24 cellular contexts compared by ENCODE assay signal in the genomic region with DNA sequence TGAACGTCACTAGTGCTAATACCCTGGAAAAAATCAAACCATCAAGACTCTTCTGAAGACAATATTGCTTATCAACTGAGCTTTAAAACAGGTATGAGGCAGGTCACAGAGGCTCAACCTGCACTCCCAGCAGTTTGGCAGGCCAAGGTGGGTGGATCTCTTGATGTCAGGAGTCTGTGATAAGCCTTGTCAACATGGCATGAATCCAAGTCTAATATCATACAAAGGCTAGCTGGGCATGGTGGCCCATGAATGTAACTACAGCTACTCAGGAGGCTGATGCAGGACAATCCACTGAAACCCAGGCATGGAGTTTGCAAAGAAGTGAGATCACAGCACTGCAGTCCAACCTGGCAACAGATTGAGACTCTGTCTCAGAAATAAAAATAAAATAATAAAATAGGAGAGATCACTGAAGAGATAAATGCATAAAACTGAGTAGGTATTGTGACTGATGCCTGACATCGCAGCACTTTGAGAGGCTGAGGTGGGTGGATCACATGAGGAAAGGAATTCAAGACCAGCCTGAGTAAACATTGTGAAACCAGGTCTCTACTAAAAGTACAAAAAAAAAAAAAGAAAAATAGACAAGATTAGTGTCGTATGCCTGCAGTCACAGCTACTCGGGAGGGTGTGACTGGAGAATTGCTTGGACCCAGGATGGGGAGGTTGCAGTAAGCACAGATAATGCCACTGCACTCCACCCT.
DNase-seq lines count a peak whose midpoint lies in the region; ATAC-seq, FAIRE-seq and TF ChIP-seq lines count a peak whose summit lies in the region.
"Had no signal": no experiment of that assay in that cellular context is flagged by ENCODE, and none has a peak within 500 bp of the region (broad histone marks: within the 10 kb centered on the region; RNA-seq: fewer than 3 reads in every experiment).

No MANE protein-coding gene starts in this region.

- no peak for ATAC-seq in HG02759 (IDR thresholded peaks at IDR 0.05; ENCODE audit: unreplicated experiment)
- ATAC-seq: HCT116 had no signal

- peak in 1 of 2 donors; percentile 25 for TF ChIP-seq RAD21 in liver (IDR thresholded peaks at IDR 0.05)

- peak; percentile 52 for DNase-seq in LoVo (ENCODE audit: low spot score)
- peak; percentile 37 for DNase-seq in bronchial epithelial cell (ENCODE audit: low read depth)
- DNase-seq in small intestine, result peak; percentile 82
- no peak for DNase-seq in frontal cortex (ENCODE audit: low spot score in 2 of 2)
- DNase-seq in NCI-H2029 (lab: John Stamatoyannopoulos, UW), result no peak
- no peak for DNase-seq in effector memory CD4-positive, alpha-beta T cell
- DNase-seq: ACHN; BE2C; C1 segment of cervical spinal cord; Caco-2; CD4-positive, alpha-beta T cell; DMS153; DMS79; GDM1; GOT3; H7; HFFc6 had no signal

- 26% methylated on average over 4 of the region's 4 CpGs for WGBS in liver
- 14 to 51% methylated on average over 4 of the region's 4 CpGs; no CpG with 5 or more reads in 1 of the 3 donors for WGBS in small intestine, 3 donors

- FAIRE-seq in bronchial epithelial cell (lab: Jason Lieb, UNC) (no peak), small intestine (lab: Jason Lieb, UNC) (no peak), frontal cortex (lab: Jason Lieb, UNC) (no peak)
- FAIRE-seq: A204.1, GM12892, GM18507, HTR-8/SVneo had no signal

- H3K4me3 ChIP-seq in bronchial epithelial cell (ENCODE audit: low read depth, low read length), result no peak overlapping the region
- no peak overlapping the region for H3K4me3 ChIP-seq in liver (ENCODE audit: low read depth in 1 of 3, low read length in 3 of 3)
- H3K4me3 ChIP-seq in small intestine (ENCODE audit: low read depth in 1 of 2, low read length in 2 of 2), result no peak overlapping the region
- no peak overlapping the region for H3K4me3 ChIP-seq in effector memory CD4-positive, alpha-beta T cell (ENCODE audit: insufficient read depth, low read depth, low read length, poor library complexity, severe bottlenecking)

- H3K36me3 ChIP-seq in bronchial epithelial cell (ENCODE audit: control insufficient read depth, insufficient read depth, low read length), result no peaks in the 10 kb centered on the region
- no peaks in the 10 kb centered on the region for H3K36me3 ChIP-seq in liver (ENCODE audit: control insufficient read depth in 4 of 4, insufficient read depth in 3 of 4, low read depth in 1 of 4, low read length in 3 of 4)
- H3K36me3 ChIP-seq in small intestine (ENCODE audit: control insufficient read depth in 2 of 2, insufficient read depth in 2 of 2, low read length in 2 of 2), result no peaks in the 10 kb centered on the region
- no peaks in the 10 kb centered on the region for H3K36me3 ChIP-seq in effector memory CD4-positive, alpha-beta T cell (ENCODE audit: control insufficient read depth, insufficient read depth, low read length)
- H3K36me3 ChIP-seq: BE2C had no signal

- H3K9me3 ChIP-seq in liver (ENCODE audit: control insufficient read depth in 4 of 4, low read length in 3 of 4) (no peaks in the 10 kb centered on the region), small intestine (ENCODE audit: control insufficient read depth, low read depth) (no peaks in the 10 kb centered on the region)
- no peaks in the 10 kb centered on the region for H3K9me3 ChIP-seq in effector memory CD4-positive, alpha-beta T cell (ENCODE audit: control insufficient read depth, low read length)
- H3K9me3 ChIP-seq: BE2C, Caco-2 had no signal

- H3K27ac ChIP-seq in liver (ENCODE audit: low read depth in 1 of 2, low read length in 2 of 2), result no peak overlapping the region
- H3K27ac ChIP-seq in small intestine (ENCODE audit: low read depth in 1 of 2, low read length in 1 of 2), result no peak overlapping the region
- H3K27ac ChIP-seq in effector memory CD4-positive, alpha-beta T cell (ENCODE audit: insufficient read depth, low read length, poor library complexity, severe bottlenecking), result no peak overlapping the region

- H3K9ac ChIP-seq in liver (ENCODE audit: low read depth in 1 of 2, low read length in 2 of 2), result no peak overlapping the region

- H3K27me3 ChIP-seq in bronchial epithelial cell (ENCODE audit: control insufficient read depth, insufficient read depth, low read length) (no peaks in the 10 kb centered on the region), liver (ENCODE audit: control insufficient read depth in 4 of 4, insufficient read depth in 4 of 4, low read length in 3 of 4) (no peaks in the 10 kb centered on the region), small intestine (ENCODE audit: control insufficient read depth in 2 of 2, insufficient read depth in 2 of 2, low read length in 2 of 2) (no peaks in the 10 kb centered on the region)
- H3K27me3 ChIP-seq in effector memory CD4-positive, alpha-beta T cell (replicated peaks; ENCODE audit: control insufficient read depth, insufficient read depth, low read length, poor library complexity, severe bottlenecking), result no peaks in the 10 kb centered on the region
- H3K27me3 ChIP-seq: BE2C had no signal

- TF ChIP-seq CTCF in bronchial epithelial cell (IDR thresholded peaks at IDR 0.05; ENCODE audit: insufficient read depth, low read length, severe bottlenecking), result no peak
- TF ChIP-seq CTCF in liver (IDR thresholded peaks at IDR 0.05; ENCODE audit: low read depth, low read length, missing input control), result peak; percentile 3

- no peaks in the 10 kb centered on the region for H3K4me1 ChIP-seq in liver (ENCODE audit: control insufficient read depth in 4 of 4, insufficient read depth in 4 of 4, low read length in 3 of 4)
- no peaks in the 10 kb centered on the region for H3K4me1 ChIP-seq in small intestine (ENCODE audit: control insufficient read depth in 2 of 2, insufficient read depth in 1 of 2, low read depth in 1 of 2, low read length in 1 of 2)
- no peaks in the 10 kb centered on the region for H3K4me1 ChIP-seq in effector memory CD4-positive, alpha-beta T cell (ENCODE audit: control insufficient read depth, insufficient read depth, low read length, poor library complexity, severe bottlenecking)
- H3K4me1 ChIP-seq: BE2C, Caco-2 had no signal

TF ChIP-seq in liver, 16 proteins besides CTCF, POLR2A, EP300 and RAD21:
- TF ChIP-seq FOXA1 (IDR thresholded peaks at IDR 0.05) (peak; percentile 62), SP1 (IDR thresholded peaks at IDR 0.05) (no peak), FOXA2 (IDR thresholded peaks at IDR 0.05) (peak; percentile 74), GABPA (IDR thresholded peaks at IDR 0.05 in 1 of 2, conservative IDR thresholded peaks at IDR 0.05 in 1 of 2) (no peak), HNF4A (conservative IDR thresholded peaks at IDR 0.05) (peak in 1 of 2 donors; percentile 20), RXRA (IDR thresholded peaks at IDR 0.05) (peak in 1 of 2 donors; percentile 37)

Comparison
In these comparisons a context has a peak if more than half of its experiments do, and no peak if none do; other contexts are left out.
1. DNase-seq: peak in LoVo (single experiment), bronchial epithelial cell (single experiment) and small intestine (single experiment); none in frontal cortex (0 of 2), NCI-H2029 (single experiment) and effector memory CD4-positive, alpha-beta T cell (0 of 3).